ENCODE assay signal across 2 cellular contexts in the genomic region with DNA sequence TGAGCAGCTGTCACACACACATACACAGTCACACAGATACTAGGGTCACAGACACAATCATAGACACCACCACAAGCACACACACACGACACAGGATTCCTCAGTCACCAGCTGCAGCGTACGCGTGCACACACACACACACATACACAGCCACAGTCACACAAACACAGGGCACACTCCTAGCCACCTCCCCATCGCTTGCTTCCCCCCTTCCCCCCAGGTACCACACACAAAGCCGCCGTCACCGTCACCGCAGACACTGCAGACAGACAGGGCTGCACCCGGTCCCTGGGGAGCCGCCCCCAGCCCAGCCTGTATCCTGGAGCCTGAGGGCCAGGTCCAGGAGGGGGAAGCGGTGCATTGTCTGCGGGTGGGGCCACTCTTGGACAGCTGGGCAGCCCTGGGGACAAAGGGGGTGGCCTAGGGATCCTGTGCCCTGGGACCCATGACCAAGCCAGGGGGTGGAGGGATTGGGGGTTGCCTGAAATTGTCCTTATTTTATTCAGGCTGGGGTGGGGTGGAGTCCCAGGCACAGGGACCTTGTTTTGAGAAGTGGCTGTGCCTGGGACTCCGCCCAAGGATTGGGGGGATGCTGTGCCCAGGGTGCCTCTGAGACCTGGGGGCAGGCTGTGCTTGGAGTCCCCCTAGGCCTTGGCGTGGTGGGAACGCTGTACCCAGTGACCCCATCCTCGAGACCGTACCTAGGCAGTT.
TF ChIP-seq lines count a peak whose summit lies in the region.

No MANE protein-coding gene starts in this region.

TF ChIP-seq in H1, 55 proteins besides CTCF, POLR2A, EP300 and RAD21:
- TF ChIP-seq TEAD4 (IDR thresholded peaks at IDR 0.05; ENCODE audit: low read depth, low read length) (no peak), RBBP5 (IDR thresholded peaks at IDR 0.05; ENCODE audit: borderline replicate concordance, low read depth, low read length) (no peak), SIX5 (IDR thresholded peaks at IDR 0.05; ENCODE audit: low read depth, low read length) (no peak), RXRA (IDR thresholded peaks at IDR 0.05; ENCODE audit: insufficient read depth, low read depth, low read length) (no peak), SUZ12 (IDR thresholded peaks at IDR 0.05; ENCODE audit: low read length) (no peak), HDAC2 (IDR thresholded peaks at IDR 0.05; ENCODE audit: borderline replicate concordance in 1 of 2, low read depth in 2 of 2, low read length in 2 of 2) (no peak), KDM5A (IDR thresholded peaks at IDR 0.05; ENCODE audit: low read length) (no peak), SAP30 (IDR thresholded peaks at IDR 0.05; ENCODE audit: insufficient read depth, insufficient replicate concordance, low read length) (no peak), HDAC6 (IDR thresholded peaks at IDR 0.05; ENCODE audit: low read depth, low read length) (no peak), RNF2 (IDR thresholded peaks at IDR 0.05; ENCODE audit: borderline replicate concordance, low read depth, low read length, missing control alignments, poor library complexity, severe bottlenecking) (no peak)

TF ChIP-seq in neural cell, 6 proteins besides CTCF, POLR2A, EP300 and RAD21:
- TF ChIP-seq MXI1 (conservative IDR thresholded peaks at IDR 0.05; ENCODE audit: poor library complexity, severe bottlenecking) (peak; percentile 42), EZH2 (IDR thresholded peaks at IDR 0.05; ENCODE audit: borderline replicate concordance, insufficient read depth, low read length, poor library complexity, severe bottlenecking) (no peak), POLR2AphosphoS5 (IDR thresholded peaks at IDR 0.05) (peak; percentile 44), TAF1 (IDR thresholded peaks at IDR 0.05; ENCODE audit: low read depth) (no peak), SMC3 (conservative IDR thresholded peaks at IDR 0.05; ENCODE audit: poor library complexity) (no peak)
- TF ChIP-seq, protein P1, sequence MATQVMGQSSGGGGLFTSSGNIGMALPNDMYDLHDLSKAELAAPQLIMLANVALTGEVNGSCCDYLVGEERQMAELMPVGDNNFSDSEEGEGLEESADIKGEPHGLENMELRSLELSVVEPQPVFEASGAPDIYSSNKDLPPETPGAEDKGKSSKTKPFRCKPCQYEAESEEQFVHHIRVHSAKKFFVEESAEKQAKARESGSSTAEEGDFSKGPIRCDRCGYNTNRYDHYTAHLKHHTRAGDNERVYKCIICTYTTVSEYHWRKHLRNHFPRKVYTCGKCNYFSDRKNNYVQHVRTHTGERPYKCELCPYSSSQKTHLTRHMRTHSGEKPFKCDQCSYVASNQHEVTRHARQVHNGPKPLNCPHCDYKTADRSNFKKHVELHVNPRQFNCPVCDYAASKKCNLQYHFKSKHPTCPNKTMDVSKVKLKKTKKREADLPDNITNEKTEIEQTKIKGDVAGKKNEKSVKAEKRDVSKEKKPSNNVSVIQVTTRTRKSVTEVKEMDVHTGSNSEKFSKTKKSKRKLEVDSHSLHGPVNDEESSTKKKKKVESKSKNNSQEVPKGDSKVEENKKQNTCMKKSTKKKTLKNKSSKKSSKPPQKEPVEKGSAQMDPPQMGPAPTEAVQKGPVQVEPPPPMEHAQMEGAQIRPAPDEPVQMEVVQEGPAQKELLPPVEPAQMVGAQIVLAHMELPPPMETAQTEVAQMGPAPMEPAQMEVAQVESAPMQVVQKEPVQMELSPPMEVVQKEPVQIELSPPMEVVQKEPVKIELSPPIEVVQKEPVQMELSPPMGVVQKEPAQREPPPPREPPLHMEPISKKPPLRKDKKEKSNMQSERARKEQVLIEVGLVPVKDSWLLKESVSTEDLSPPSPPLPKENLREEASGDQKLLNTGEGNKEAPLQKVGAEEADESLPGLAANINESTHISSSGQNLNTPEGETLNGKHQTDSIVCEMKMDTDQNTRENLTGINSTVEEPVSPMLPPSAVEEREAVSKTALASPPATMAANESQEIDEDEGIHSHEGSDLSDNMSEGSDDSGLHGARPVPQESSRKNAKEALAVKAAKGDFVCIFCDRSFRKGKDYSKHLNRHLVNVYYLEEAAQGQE (IDR thresholded peaks at IDR 0.05; ENCODE audit: borderline replicate concordance) = no peak
